8 cellular contexts compared by ENCODE assay signal in genomic region chr10:7409732-7410168, GRCh38. TPM values are rescaled to one million over a fixed set of nuclear protein-coding genes. Genes with fewer than 3 reads are reported as not detected.
DNase-seq lines count a peak whose midpoint lies in the region; ATAC-seq and TF ChIP-seq lines count a peak whose summit lies in the region.

No MANE protein-coding gene starts in this region.

- POLR2A ChIA-PET in GM10248 (lab: Yijun Ruan, JAX): no interaction called here

- no peak for TF ChIP-seq CTCF in GM10248 (IDR thresholded peaks at IDR 0.05; ENCODE audit: control extremely low read depth, extremely low read depth, low read depth, missing control alignments)
- TF ChIP-seq CTCF in adrenal gland (IDR thresholded peaks at IDR 0.05): no peak

- peak; percentile 35 for ATAC-seq in stimulated activated naive CD8-positive, alpha-beta T cell treated with anti-CD3 and anti-CD28 coated beads, Interleukin-15, amount 100 ng/mL, for 72 hours
- ATAC-seq in GM21737 (IDR thresholded peaks at IDR 0.05; ENCODE audit: unreplicated experiment) (no peak), HG03520 (IDR thresholded peaks at IDR 0.05; ENCODE audit: unreplicated experiment) (no peak)

- no peaks in the 10 kb centered on the region for H3K9me3 Mint-ChIP-seq in stimulated activated naive CD8-positive, alpha-beta T cell treated with anti-CD3 and anti-CD28 coated beads, Interleukin-15, amount 100 ng/mL, for 72 hours

- H3K27ac ChIP-seq in HUES6 (ENCODE audit: low read depth, low read length) (no peak overlapping the region), adrenal gland (peak overlapping the region in 4 of 5 donors; percentile 63 to 85 (median 84))

- peak overlapping the region; percentile 96 for H3K4me3 ChIP-seq in HUES6 (ENCODE audit: low read depth, low read length)
- peak overlapping the region in 3 of 4 donors; percentile 48 to 86 (median 57) for H3K4me3 ChIP-seq in adrenal gland

- no peaks in the 10 kb centered on the region for H3K9me3 ChIP-seq in HUES6 (ENCODE audit: control insufficient read depth, insufficient read depth, low read depth, low read length)
- no peaks in the 10 kb centered on the region for H3K9me3 ChIP-seq in adrenal gland (replicated peaks in 1 of 3)

- H3K27me3 Mint-ChIP-seq in stimulated activated naive CD8-positive, alpha-beta T cell treated with anti-CD3 and anti-CD28 coated beads, Interleukin-15, amount 100 ng/mL, for 72 hours: peaks cover 14% of the 10 kb centered on the region

- H3K4me3 Mint-ChIP-seq in stimulated activated naive CD8-positive, alpha-beta T cell treated with anti-CD3 and anti-CD28 coated beads, Interleukin-15, amount 100 ng/mL, for 72 hours: peak overlapping the region; percentile 92 to 99

- TF ChIP-seq POLR2A in adrenal gland (IDR thresholded peaks at IDR 0.05): no peak

- peak; percentile 32 for DNase-seq in GM10248 (ENCODE audit: extremely low spot score)
- DNase-seq in adrenal gland: peak in 3 of 7 donors; percentile 19 to 35 (median 23)
- peak; percentile 47 for DNase-seq in left kidney (ENCODE audit: low read depth, low spot score)
- peak in 1 of 2 donors; percentile 69 for DNase-seq in stimulated activated naive CD8-positive, alpha-beta T cell treated with anti-CD3 and anti-CD28 coated beads, Interleukin-15, amount 100 ng/mL, for 72 hours
- no peak for DNase-seq in epidermal melanocyte (ENCODE audit: insufficient read length, low spot score)

- H3K27me3 ChIP-seq in HUES6 (ENCODE audit: control insufficient read depth, insufficient read depth, low read length) (peaks cover 80% of the 10 kb centered on the region), adrenal gland (peaks cover 8% of the 10 kb centered on the region)

- H3K36me3 ChIP-seq in HUES6 (ENCODE audit: control insufficient read depth, insufficient read depth, low read length) (no peaks in the 10 kb centered on the region), adrenal gland (replicated peaks in 1 of 2) (no peaks in the 10 kb centered on the region)

- H3K4me1 Mint-ChIP-seq in stimulated activated naive CD8-positive, alpha-beta T cell treated with anti-CD3 and anti-CD28 coated beads, Interleukin-15, amount 100 ng/mL, for 72 hours: peaks cover 65% of the 10 kb centered on the region

- intact Hi-C loops in adrenal gland (cut with DNase I): loop anchor here (5.0 to 10.0 kb wide), 5 partner anchors 147 to 625 kb away; no protein-coding TSS in a partner anchor

- peak overlapping the region; percentile 56 for H3K9ac ChIP-seq in HUES6 (ENCODE audit: low read length)

- CTCF ChIA-PET in GM10248 (lab: Yijun Ruan, JAX): interaction anchor here (0.8 to 2.0 kb wide), 6 partner anchors 9 to 166 kb away, joined by 3 to 9 read pairs (median 5); no protein-coding TSS in a partner anchor

- H3K4me1 ChIP-seq in HUES6 (ENCODE audit: control insufficient read depth, insufficient read depth, low read length): peaks cover 25% of the 10 kb centered on the region
- H3K4me1 ChIP-seq in adrenal gland (replicated peaks in 1 of 2): peaks cover 9 to 30% of the 10 kb centered on the region in 2 donors

- 0 to 6% (median 1%) methylated on average over 15 of the region's 15 CpGs for WGBS in adrenal gland, 4 donors

- peak overlapping the region; percentile 97 for H3K27ac Mint-ChIP-seq in stimulated activated naive CD8-positive, alpha-beta T cell treated with anti-CD3 and anti-CD28 coated beads, Interleukin-15, amount 100 ng/mL, for 72 hours

RNA-seq across cellular contexts. Expression of gene SFMBT2, which starts 1.1 kb away (rescaled TPM):
- 10 to 100 TPM in 6 of 8 donors, 1 to 10 TPM in 2; 5.9 to 17.9 (median 14.5) TPM for total RNA-seq in adrenal gland
- polyA plus RNA-seq in adrenal gland: 1 to 10 TPM; 3.7 to 5.4 (median 4.5) TPM
